8 cellular contexts compared by ENCODE assay signal in genomic region chr20:44208770-44209169, GRCh38. TPM values are rescaled to one million over a fixed set of nuclear protein-coding genes. Genes with fewer than 3 reads are reported as not detected.
DNase-seq lines count a peak whose midpoint lies in the region; ATAC-seq and TF ChIP-seq lines count a peak whose summit lies in the region.

No MANE protein-coding gene starts in this region.

- no TSS peak for BruUV-seq in PC-3 (replicated peaks; lab: Mats Ljungman, UMichigan)

- H3K36me3 ChIP-seq in PC-3 (ENCODE audit: low read depth, low read length), result peaks cover 10% of the 10 kb centered on the region
- H3K36me3 ChIP-seq in rectal smooth muscle tissue (ENCODE audit: control insufficient read depth, insufficient read depth, low read length), result peaks cover 4% of the 10 kb centered on the region

- H3F3A ChIP-seq in PC-3 (ENCODE audit: low read length, unreplicated experiment), result peaks cover 3% of the 10 kb centered on the region

- H3K9ac ChIP-seq in PC-3 (ENCODE audit: low read length), result peak overlapping the region; percentile 87
- no peak overlapping the region for H3K9ac ChIP-seq in rectal smooth muscle tissue (ENCODE audit: low read length)

- no peaks in the 10 kb centered on the region for H3K9me3 ChIP-seq in PC-3 (ENCODE audit: low read length)

- H3K79me2 ChIP-seq in PC-3 (ENCODE audit: low read length), result peaks cover 74% of the 10 kb centered on the region

- peaks cover 63% of the 10 kb centered on the region for H3K4me1 ChIP-seq in PC-3 (ENCODE audit: insufficient read depth, low read length)
- H3K4me1 ChIP-seq in rectal smooth muscle tissue (ENCODE audit: control insufficient read depth, insufficient read depth, low read length), result peaks cover 29% of the 10 kb centered on the region

- peak overlapping the region; percentile 79 for H3K4me2 ChIP-seq in PC-3 (ENCODE audit: low read length)

- CTCF ChIA-PET in PC-3 (lab: Charles Lee), result no interaction called here

- intact Hi-C loops in PC-3 (cut with micrococcal nuclease), result loop anchor here (5.0 kb wide), 1 partner anchor 314 kb away; the partner anchor contains the start of gene SERINC3

- H4K20me1 ChIP-seq in PC-3 (ENCODE audit: low read length), result peaks cover 21% of the 10 kb centered on the region

- peak overlapping the region; percentile 83 for H3K4me3 ChIP-seq in GM08714 (ENCODE audit: low read length)
- peak overlapping the region; percentile 87 for H3K4me3 ChIP-seq in PC-3 (ENCODE audit: low read length)
- peak overlapping the region; percentile 89 for H3K4me3 ChIP-seq in epithelial cell of proximal tubule (ENCODE audit: low read depth, low read length)
- peak overlapping the region; percentile 3 for H3K4me3 ChIP-seq in rectal smooth muscle tissue (ENCODE audit: low read length)

- POLR2A ChIA-PET in PC-3 (lab: Charles Lee; ENCODE audit: unreplicated experiment), result interaction anchor here (0.7 kb wide), 1 partner anchor 339 kb away, joined by 3 read pairs; no protein-coding TSS in a partner anchor

- H3K27ac ChIP-seq in PC-3 (ENCODE audit: low read length) (no peak overlapping the region), rectal smooth muscle tissue (ENCODE audit: low read depth, low read length) (no peak overlapping the region)

- H3K27me3 ChIP-seq in PC-3 (ENCODE audit: low read length) (no peaks in the 10 kb centered on the region), rectal smooth muscle tissue (ENCODE audit: control insufficient read depth, insufficient read depth, low read length) (no peaks in the 10 kb centered on the region)

- ATAC-seq in PC-3, result no peak
- ATAC-seq in GM21576 (IDR thresholded peaks at IDR 0.05; ENCODE audit: unreplicated experiment), result no peak

- DNase-seq in PC-3 (peak; percentile 59), epithelial cell of proximal tubule (ENCODE audit: low read depth) (no peak), NOMO-1 treated with DMSO at 0.1 percent for 48 hours (lab: John Stamatoyannopoulos, UW; ENCODE audit: unreplicated experiment) (no peak), Kasumi-1 (lab: John Stamatoyannopoulos, UW) (no peak)
- no peak for DNase-seq in NK-92 treated with Interleukin-12 subunit alpha and Interleukin-12 subunit beta, amount 100 ng/mL, for 24 hours (lab: John Stamatoyannopoulos, UW)

- no peaks in the 10 kb centered on the region for H3K9me2 ChIP-seq in PC-3 (replicated peaks; ENCODE audit: low read length)

- no peak for TF ChIP-seq CTCF in PC-3 (conservative IDR thresholded peaks at IDR 0.05; ENCODE audit: low read depth, low read length)
- TF ChIP-seq CTCF in epithelial cell of proximal tubule (conservative IDR thresholded peaks at IDR 0.05; ENCODE audit: low read depth, low read length), result no peak

- H2AFZ ChIP-seq in PC-3 (ENCODE audit: low read length), result no peak overlapping the region

RNA-seq across cellular contexts. Expression of gene OSER1, which starts 1.8 kb away (rescaled TPM):
- 29.0 and 34.8 TPM in 2 replicates for total RNA-seq in PC-3 (2014; rRNA removed)
- 24.1 and 41.1 TPM in 2 replicates for total RNA-seq in epithelial cell of proximal tubule

RNA-seq across cellular contexts. Expression of gene JPH2, which starts 21.8 kb away (rescaled TPM):
- 15.5 and 15.8 TPM in 2 replicates for total RNA-seq in PC-3 (2014; rRNA removed)
- 2.0 and 2.9 TPM in 2 replicates for total RNA-seq in epithelial cell of proximal tubule

RNA-seq across cellular contexts. Expression of gene GDAP1L1, which starts 38.3 kb away (rescaled TPM):
- not detected in 2 replicates for total RNA-seq in PC-3 (2014; rRNA removed)
- total RNA-seq in epithelial cell of proximal tubule, result not detected in 2 replicates

Comparison
In these comparisons a context has a peak if more than half of its experiments do, and no peak if none do; other contexts are left out.
1. H3K4me3 ChIP-seq: peak in every context shown above with its lines; median percentile 89 in epithelial cell of proximal tubule; 87 in PC-3; 83 in GM08714; 3 in rectal smooth muscle tissue.